ENCODE assay signal across 8 cellular contexts in genomic region chr12:132188451-132189298, GRCh38. TPM values are rescaled to one million over a fixed set of nuclear protein-coding genes. Genes with fewer than 3 reads are reported as not detected.
DNase-seq lines count a peak whose midpoint lies in the region; ATAC-seq and TF ChIP-seq lines count a peak whose summit lies in the region.

No MANE protein-coding gene starts in this region.

- TF ChIP-seq POLR2A in prostate gland (IDR thresholded peaks at IDR 0.05) (no peak), body of pancreas (IDR thresholded peaks at IDR 0.05) (no peak)

- 50% methylated on average over 39 of the region's 39 CpGs for WGBS in prostate gland
- WGBS in body of pancreas, 2 donors = 46 to 50% methylated on average over 7 to 39 of the region's 39 CpGs

- TF ChIP-seq CTCF in GM06990 (IDR thresholded peaks at IDR 0.05; ENCODE audit: insufficient read depth, low read length, poor library complexity, severe bottlenecking) (no peak), fibroblast of mammary gland (conservative IDR thresholded peaks at IDR 0.05; ENCODE audit: control insufficient read depth, insufficient read depth, low read depth, low read length) (no peak), prostate gland (IDR thresholded peaks at IDR 0.05) (no peak), body of pancreas (IDR thresholded peaks at IDR 0.05) (no peak)

- H3K27me3 ChIP-seq in GM06990 (replicated peaks; ENCODE audit: control insufficient read depth, insufficient read depth, low read length) (no peaks in the 10 kb centered on the region), prostate gland (replicated peaks; ENCODE audit: insufficient read depth) (no peaks in the 10 kb centered on the region), body of pancreas (no peaks in the 10 kb centered on the region)

- H3K4me3 ChIP-seq in GM06990 (replicated peaks; ENCODE audit: low read depth, low read length) (peak overlapping the region; percentile 53; the same call in 1 of the 2 replicates), SK-N-MC (peak overlapping the region; percentile 87), fibroblast of mammary gland (ENCODE audit: control insufficient read depth, low read depth, low read length) (peak overlapping the region; percentile 45), prostate gland (peak overlapping the region; percentile 39 to 40), body of pancreas (no peak overlapping the region)

- ATAC-seq in GM18873 (IDR thresholded peaks at IDR 0.05; ENCODE audit: low FRiP score, unreplicated experiment) (no peak), body of pancreas (no peak)

- intact Hi-C loops in prostate gland (cut with DNase I) = no loop called here
- intact Hi-C loops in body of pancreas (cut with DNase I) = no loop called here

- no peak for DNase-seq in GM06990 (ENCODE audit: extremely low read depth, insufficient read length)
- DNase-seq in SK-N-MC (ENCODE audit: low read depth, low spot score) = no peak
- no peak for DNase-seq in fibroblast of mammary gland (ENCODE audit: low read depth)
- no peak for DNase-seq in prostate gland (ENCODE audit: low spot score)
- no peak for DNase-seq in C1 segment of cervical spinal cord (lab: John Stamatoyannopoulos, UW)
- no peak for DNase-seq in stimulated activated CD4-positive, alpha-beta T cell treated with anti-CD3 and anti-CD28 coated beads, Interleukin-4, amount 100 ng/mL, for 1 hour
- DNase-seq in body of pancreas = no peak

- H3K9me3 ChIP-seq in SK-N-MC (ENCODE audit: low read depth, low read length) (no peaks in the 10 kb centered on the region), prostate gland (no peaks in the 10 kb centered on the region), body of pancreas (peaks cover 0 to 3% (median 0%) of the 10 kb centered on the region in 3 donors)

- H3K4me1 ChIP-seq in prostate gland (replicated peaks) (no peaks in the 10 kb centered on the region), body of pancreas (peaks cover 17% of the 10 kb centered on the region)

- no peaks in the 10 kb centered on the region for H3K36me3 ChIP-seq in GM06990 (ENCODE audit: control insufficient read depth, insufficient read depth, low read length)
- H3K36me3 ChIP-seq in SK-N-MC (ENCODE audit: insufficient read depth, low read length) = no peaks in the 10 kb centered on the region; the same call in 1 of the 2 replicates
- no peaks in the 10 kb centered on the region for H3K36me3 ChIP-seq in prostate gland
- no peaks in the 10 kb centered on the region for H3K36me3 ChIP-seq in body of pancreas (replicated peaks in 1 of 2; ENCODE audit: insufficient read depth in 1 of 2, low read depth in 2 of 2)

- peak overlapping the region; percentile 72 for H3K9ac ChIP-seq in SK-N-MC (ENCODE audit: insufficient read length)

- H3K27ac ChIP-seq in SK-N-MC (no peak overlapping the region), prostate gland (peak overlapping the region; percentile 7 to 54), body of pancreas (peak overlapping the region in 2 of 4 donors; percentile 40 to 68)

RNA-seq across cellular contexts. Expression of gene NOC4L, which starts 44.4 kb away (rescaled TPM):
- total RNA-seq in prostate gland (10 to 100 TPM; 12.4 to 32.5 TPM), body of pancreas (10 to 100 TPM; 10.9 to 18.1 TPM)

RNA-seq across cellular contexts. Expression of gene DDX51, which starts 44.6 kb away (rescaled TPM):
- 10 to 100 TPM; 12.7 to 29.0 TPM for total RNA-seq in prostate gland
- 10 to 100 TPM; 16.1 to 27.4 TPM for total RNA-seq in body of pancreas

Comparison
In these comparisons a context has a peak if more than half of its experiments do, and no peak if none do; other contexts are left out.
1. H3K4me3 ChIP-seq: peak in GM06990 (single experiment), SK-N-MC (single experiment), fibroblast of mammary gland (single experiment) and prostate gland (2 of 2); none in body of pancreas (0 of 2).